8 cellular contexts compared by ENCODE assay signal in the genomic region with DNA sequence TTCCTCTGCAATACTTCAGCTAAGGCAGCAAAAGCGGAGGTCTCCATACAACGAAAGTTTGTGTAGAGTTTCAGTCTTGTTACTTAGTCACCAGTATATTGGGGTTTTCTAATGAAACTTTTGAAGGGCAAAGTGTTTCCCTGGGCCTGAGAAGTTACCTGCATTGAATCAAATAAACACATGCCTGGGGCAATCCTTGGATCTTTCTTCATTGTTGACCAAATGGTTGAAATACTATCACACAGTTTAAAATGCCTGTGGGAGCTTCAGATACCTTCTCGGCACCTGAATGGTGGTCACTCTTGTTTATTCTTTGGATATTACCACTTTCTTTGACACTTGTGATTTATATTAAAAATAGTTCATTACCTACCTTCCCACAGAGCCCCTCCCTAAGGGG. TPM values are rescaled to one million over a fixed set of nuclear protein-coding genes. Genes with fewer than 3 reads are reported as not detected.
A peak's percentile ranks its signal among the peaks of the same experiment; 100 is the strongest.
DNase-seq lines count a peak whose midpoint lies in the region; ATAC-seq and TF ChIP-seq lines count a peak whose summit lies in the region.

No MANE protein-coding gene starts in this region.

- H3K36me3 Mint-ChIP-seq in endothelial cell (ENCODE audit: low read depth, unreplicated experiment) = no peaks in the 10 kb centered on the region

- H3K9me3 Mint-ChIP-seq in endothelial cell (ENCODE audit: unreplicated experiment) = no peaks in the 10 kb centered on the region

- peaks cover 19% of the 10 kb centered on the region for H3K27me3 Mint-ChIP-seq in endothelial cell (ENCODE audit: unreplicated experiment)

- peak overlapping the region; percentile 79 for H3K9ac ChIP-seq in MM.1S (ENCODE audit: low read length)

- ATAC-seq in HG03045 (IDR thresholded peaks at IDR 0.05; ENCODE audit: unreplicated experiment) (no peak), GM18511 (IDR thresholded peaks at IDR 0.05; ENCODE audit: unreplicated experiment) (no peak)

- intact Hi-C loops in prostate gland (cut with DNase I) = loop anchor here (2.0 to 10.0 kb wide), 3 partner anchors 71 to 628 kb away; no protein-coding TSS in a partner anchor

- H3K27ac ChIP-seq in MM.1S (ENCODE audit: low read length) (peak overlapping the region; percentile 70), prostate gland (peak overlapping the region; percentile 84 to 88)

- H4K20me1 ChIP-seq in MM.1S (ENCODE audit: insufficient read depth, low read length) = no peaks in the 10 kb centered on the region

- WGBS in prostate gland = 30% methylated on average over 3 of the region's 3 CpGs

- in situ Hi-C loops in GM13976 (cut with MboI; ENCODE audit: low sequenced_read_pairs, unreplicated experiment) = loop anchor here (10.0 to 25.0 kb wide), 2 partner anchors 348 to 616 kb away; no protein-coding TSS in a partner anchor

- DNase-seq in GM13976 (ENCODE audit: low spot score) (peak; percentile 30), MM.1S (peak; percentile 45), endothelial cell (ENCODE audit: low spot score) (no peak), prostate gland (ENCODE audit: low spot score) (no peak), NCI-H1105 treated with DMSO at 0.1 percent for 48 hours (lab: John Stamatoyannopoulos, UW) (no peak), HuH-7.5 (ENCODE audit: low spot score) (no peak)

- no peaks in the 10 kb centered on the region for H3K27me3 ChIP-seq in MM.1S (replicated peaks; ENCODE audit: insufficient read depth, low read length)
- no peaks in the 10 kb centered on the region for H3K27me3 ChIP-seq in prostate gland (replicated peaks; ENCODE audit: insufficient read depth)

- peaks cover 9% of the 10 kb centered on the region for H3F3A ChIP-seq in MM.1S (ENCODE audit: insufficient read depth, low read length)

- H3K4me1 ChIP-seq in MM.1S (ENCODE audit: low read length) (peaks cover 14% of the 10 kb centered on the region), prostate gland (replicated peaks) (no peaks in the 10 kb centered on the region)

- peak overlapping the region; percentile 55 for H2AFZ ChIP-seq in MM.1S (ENCODE audit: low read length)

- peak overlapping the region; percentile 80 for H3K4me2 ChIP-seq in MM.1S (ENCODE audit: low read depth, low read length)

- H3K4me3 ChIP-seq in MM.1S (ENCODE audit: low read length) (peak overlapping the region; percentile 85), prostate gland (peak overlapping the region; percentile 64 to 76)

- no peaks in the 10 kb centered on the region for H3K9me2 ChIP-seq in MM.1S (replicated peaks; ENCODE audit: insufficient read depth, low read length)

- TF ChIP-seq POLR2A in prostate gland (IDR thresholded peaks at IDR 0.05) = no peak

- peak overlapping the region; percentile 94 for H3K4me3 Mint-ChIP-seq in endothelial cell (ENCODE audit: unreplicated experiment)

- peak overlapping the region; percentile 61 for H3K27ac Mint-ChIP-seq in endothelial cell (ENCODE audit: unreplicated experiment)

- TF ChIP-seq CTCF in GM13976 (IDR thresholded peaks at IDR 0.05; ENCODE audit: borderline replicate concordance, control extremely low read depth, extremely low read depth, insufficient read depth, missing control alignments) (no peak), MM.1S (IDR thresholded peaks at IDR 0.05; ENCODE audit: low read length) (no peak), endothelial cell (IDR thresholded peaks at IDR 0.05; ENCODE audit: unreplicated experiment) (no peak), prostate gland (IDR thresholded peaks at IDR 0.05) (no peak)

- no peaks in the 10 kb centered on the region for H3K9me3 ChIP-seq in MM.1S (replicated peaks; ENCODE audit: insufficient read depth, low read length)
- H3K9me3 ChIP-seq in prostate gland = no peaks in the 10 kb centered on the region

- H3K36me3 ChIP-seq in MM.1S (replicated peaks; ENCODE audit: insufficient read depth, low read length) = no peaks in the 10 kb centered on the region
- H3K36me3 ChIP-seq in prostate gland = no peaks in the 10 kb centered on the region

- peaks cover 45% of the 10 kb centered on the region for H3K79me2 ChIP-seq in MM.1S (ENCODE audit: low read length)

- peaks cover 11% of the 10 kb centered on the region for H3K4me1 Mint-ChIP-seq in endothelial cell (ENCODE audit: unreplicated experiment)

RNA-seq across cellular contexts. Expression of a gene that starts 1.0 kb away (rescaled TPM):
- 27.6 TPM for total RNA-seq in endothelial cell (ENCODE audit: unreplicated experiment)
- total RNA-seq in prostate gland = 10 to 100 TPM; 30.4 to 46.4 TPM

RNA-seq across cellular contexts. Expression of a gene that starts 24.4 kb away (rescaled TPM):
- total RNA-seq in endothelial cell (ENCODE audit: unreplicated experiment) (48.9 TPM), prostate gland (100 to 1,000 TPM in 1 of 2 donors, 10 to 100 TPM in 1; 66.9 to 100 TPM)

RNA-seq across cellular contexts. Expression of a gene that starts 42.2 kb away (rescaled TPM):
- total RNA-seq in endothelial cell (ENCODE audit: unreplicated experiment) (62.2 TPM), prostate gland (10 to 100 TPM; 23.6 to 55.3 TPM)

Comparison
In these comparisons a context has a peak if more than half of its experiments do, and no peak if none do; other contexts are left out.
1. DNase-seq: peak in GM13976 (single experiment) and MM.1S (single experiment); none in endothelial cell (single experiment), prostate gland (single experiment), NCI-H1105 treated with DMSO at 0.1 percent for 48 hours (single experiment) and HuH-7.5 (single experiment).